ENCODE assay signal across 23 cellular contexts in the genomic region with DNA sequence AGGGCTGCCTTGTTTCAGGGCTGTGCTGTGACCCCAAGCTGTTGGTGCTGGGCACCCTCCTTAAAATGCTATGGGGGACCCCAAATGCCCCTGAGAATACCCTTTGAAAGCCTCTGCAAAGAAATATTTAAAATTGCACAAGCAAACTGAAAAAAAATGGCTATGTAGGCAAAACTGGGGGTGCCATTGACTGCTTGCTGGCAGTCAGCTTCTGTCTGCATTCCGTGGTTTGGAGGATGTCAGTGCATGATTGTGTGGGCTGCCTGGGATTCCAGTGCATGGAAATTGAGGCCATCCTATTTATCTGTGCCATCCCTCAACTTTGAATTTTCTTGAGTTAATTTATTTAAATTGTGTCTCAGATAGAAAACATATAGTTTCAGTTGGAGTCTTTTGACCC.
DNase-seq lines count a peak whose midpoint lies in the region; ATAC-seq and TF ChIP-seq lines count a peak whose summit lies in the region.
"Had no signal": no experiment of that assay in that cellular context is flagged by ENCODE, and none has a peak within 500 bp of the region (broad histone marks: within the 10 kb centered on the region; RNA-seq: fewer than 3 reads in every experiment).

No MANE protein-coding gene starts in this region.

- no peak for TF ChIP-seq CTCF in adrenal gland (IDR thresholded peaks at IDR 0.05)
- no peak for TF ChIP-seq CTCF in fibroblast of villous mesenchyme (IDR thresholded peaks at IDR 0.05; ENCODE audit: insufficient read depth, low read depth, low read length)
- TF ChIP-seq CTCF in Calu3 (IDR thresholded peaks at IDR 0.05; ENCODE audit: unreplicated experiment), result no peak

- no peaks in the 10 kb centered on the region for H3K36me3 Mint-ChIP-seq in Calu3 (ENCODE audit: insufficient read depth, unreplicated experiment)
- H3K36me3 Mint-ChIP-seq: stimulated activated memory B cell treated with anti-CD40 and anti-IgM and Interleukin-4, amounts not matched to agents 10 μg/mL and 1 μg/mL and 100 μg/mL, for 72 hours had no signal

- WGBS in adrenal gland, 4 donors, result 40 to 75% (median 60%) methylated on average over 1 of the region's 1 CpG

- intact Hi-C loops in adrenal gland (cut with DNase I), result no loop called here
- intact Hi-C loops in Calu3 (cut with micrococcal nuclease; ENCODE audit: unreplicated experiment), result no loop called here

- H3K4me1 Mint-ChIP-seq in Calu3 (ENCODE audit: low read depth, unreplicated experiment), result no peaks in the 10 kb centered on the region
- H3K4me1 Mint-ChIP-seq: central memory CD8-positive, alpha-beta T cell; stimulated activated memory B cell treated with anti-CD40 and anti-IgM and Interleukin-4, amounts not matched to agents 10 μg/mL and 1 μg/mL and 100 μg/mL, for 72 hours; T-helper 17 cell had no signal

- no TSS peak for BruUV-seq in Calu3 (replicated peaks; lab: Mats Ljungman, UMichigan)

- H3K4me3 ChIP-seq in adrenal gland (no peak overlapping the region), fibroblast of villous mesenchyme (ENCODE audit: low read depth, low read length) (no peak overlapping the region)
- H3K4me3 ChIP-seq: esophagus muscularis mucosa, K562, tibial artery had no signal

- H3K4me3 Mint-ChIP-seq in Calu3 (ENCODE audit: low read depth, unreplicated experiment), result no peak overlapping the region
- H3K4me3 Mint-ChIP-seq: activated T-cell treated with anti-CD3 and anti-CD28 coated beads, Interleukin-2, amount 50 U/mL, for 72 hours; central memory CD8-positive, alpha-beta T cell; stimulated activated memory B cell treated with anti-CD40 and anti-IgM and Interleukin-4, amounts not matched to agents 10 μg/mL and 1 μg/mL and 100 μg/mL, for 72 hours; T-helper 17 cell had no signal

- CTCF ChIA-PET in Calu3 (lab: Charles Lee), result no interaction called here

- H3K27me3 ChIP-seq in adrenal gland, result no peaks in the 10 kb centered on the region
- H3K27me3 ChIP-seq: tibial artery had no signal

- TF ChIP-seq POLR2A in adrenal gland (IDR thresholded peaks at IDR 0.05), result no peak

- ATAC-seq in GM21423 (IDR thresholded peaks at IDR 0.05; ENCODE audit: unreplicated experiment) (no peak), GM19452 (IDR thresholded peaks at IDR 0.05; ENCODE audit: unreplicated experiment) (no peak)
- ATAC-seq: activated T-cell treated with anti-CD3 and anti-CD28 coated beads, Interleukin-2, amount 50 U/mL, for 72 hours; K562; stimulated activated memory B cell treated with anti-CD40 and anti-IgM and Interleukin-4, amounts not matched to agents 10 μg/mL and 1 μg/mL and 100 μg/mL, for 72 hours; T-helper 17 cell had no signal

- H3K27ac ChIP-seq in adrenal gland, result no peak overlapping the region
- H3K27ac ChIP-seq: C4-2B, esophagus muscularis mucosa, tibial artery had no signal

- peak; percentile 14 for DNase-seq in activated effector memory CD4-positive, alpha-beta T cell treated with anti-CD3 and anti-CD28 coated beads, Interleukin-2, amount 50 U/mL, for 16 hours
- DNase-seq in activated effector memory CD4-positive, alpha-beta T cell treated with Interleukin-2 at 50 U/mL for 16 hours, result no peak
- DNase-seq in adrenal gland (peak in 4 of 7 donors; percentile 0 to 14 (median 10)), fibroblast of villous mesenchyme (ENCODE audit: low read depth) (peak; percentile 23), Calu3 (no peak)
- peak; percentile 3 for DNase-seq in stimulated activated CD8-positive, alpha-beta memory T cell treated with anti-CD3 and anti-CD28 coated beads, Interleukin-4, amount 100 ng/mL, for 48 hours
- DNase-seq: 8988T; activated CD8-positive, alpha-beta memory T cell treated with anti-CD3 and anti-CD28 coated beads for 24 hours; activated T-cell treated with anti-CD3 and anti-CD28 coated beads, Interleukin-2, amount 50 U/mL, for 72 hours; DMS153; NCI-H1048; NCI-H2107; NCI-H526; SHP77 treated with DMSO at 0.1 percent for 48 hours; T-helper 17 cell had no signal

- H3K27ac Mint-ChIP-seq in Calu3 (ENCODE audit: unreplicated experiment), result no peak overlapping the region
- H3K27ac Mint-ChIP-seq: activated T-cell treated with anti-CD3 and anti-CD28 coated beads, Interleukin-2, amount 50 U/mL, for 72 hours; stimulated activated memory B cell treated with anti-CD40 and anti-IgM and Interleukin-4, amounts not matched to agents 10 μg/mL and 1 μg/mL and 100 μg/mL, for 72 hours; T-helper 17 cell had no signal

- H3K36me3 ChIP-seq in adrenal gland (replicated peaks in 1 of 2), result peaks cover 0 to under 1% of the 10 kb centered on the region in 2 donors
- H3K36me3 ChIP-seq: esophagus muscularis mucosa, tibial artery had no signal

- no peaks in the 10 kb centered on the region for H3K9me3 ChIP-seq in adrenal gland (replicated peaks in 1 of 3)
- H3K9me3 ChIP-seq: tibial artery had no signal

- H3K9me3 Mint-ChIP-seq in Calu3 (ENCODE audit: low read depth, unreplicated experiment), result no peaks in the 10 kb centered on the region

- no peaks in the 10 kb centered on the region for H3K27me3 Mint-ChIP-seq in Calu3 (ENCODE audit: unreplicated experiment)

- peaks cover 0 to 11% of the 10 kb centered on the region in 2 donors for H3K4me1 ChIP-seq in adrenal gland (replicated peaks in 1 of 2)
- H3K4me1 ChIP-seq: esophagus muscularis mucosa, tibial artery had no signal

Comparison
In these comparisons a context has a peak if more than half of its experiments do, and no peak if none do; other contexts are left out.
1. DNase-seq: peak in activated effector memory CD4-positive, alpha-beta T cell treated with anti-CD3 and anti-CD28 coated beads, Interleukin-2, amount 50 U/mL, for 16 hours (single experiment), adrenal gland (4 of 7), fibroblast of villous mesenchyme (single experiment) and stimulated activated CD8-positive, alpha-beta memory T cell treated with anti-CD3 and anti-CD28 coated beads, Interleukin-4, amount 100 ng/mL, for 48 hours (single experiment); none in activated effector memory CD4-positive, alpha-beta T cell treated with Interleukin-2 at 50 U/mL for 16 hours (single experiment) and Calu3 (single experiment).